ENCODE assay signal across 8 cellular contexts in genomic region chr4:56467284-56468096, GRCh38. TPM values are rescaled to one million over a fixed set of nuclear protein-coding genes. Genes with fewer than 3 reads are reported as not detected.
DNase-seq lines count a peak whose midpoint lies in the region; TF ChIP-seq lines count a peak whose summit lies in the region.

SRP72 (plus strand) TSS chr4:56467617; CDS start chr4:56467636, 19 bp downstream.

- H3K9me3 Mint-ChIP-seq in neural crest cell = no peaks in the 10 kb centered on the region

- no peaks in the 10 kb centered on the region for H3K27me3 Mint-ChIP-seq in neural crest cell (ENCODE audit: low read depth)

- peak within 1 kb of the TSS; percentile 96 to 97 for H3K9ac ChIP-seq in stomach smooth muscle (ENCODE audit: low read length in 2 of 2)

- peaks cover 10% of the 10 kb centered on the region for H3K36me3 Mint-ChIP-seq in neural crest cell (ENCODE audit: low read depth)

- H3K27me3 ChIP-seq in H7 (ENCODE audit: control insufficient read depth, insufficient read depth, low read length) = no peaks in the 10 kb centered on the region
- no peaks in the 10 kb centered on the region for H3K27me3 ChIP-seq in stomach smooth muscle (ENCODE audit: control insufficient read depth in 1 of 2, insufficient read depth in 2 of 2, low read length in 2 of 2)

- peak within 1 kb of the TSS; percentile 80 for H3K27ac ChIP-seq in stomach smooth muscle (ENCODE audit: low read length)

- H3K27ac Mint-ChIP-seq in neural crest cell (ENCODE audit: unreplicated experiment) = peak within 1 kb of the TSS; percentile 98

- H3K4me1 ChIP-seq in stomach smooth muscle (ENCODE audit: control insufficient read depth, insufficient read depth, low read length) = peaks cover 17% of the 10 kb centered on the region

- peak within 1 kb of the TSS; percentile 53 for H3K4me3 ChIP-seq in H7 (ENCODE audit: insufficient read depth, low read depth, low read length)
- peak within 1 kb of the TSS; percentile 94 for H3K4me3 ChIP-seq in fibroblast of villous mesenchyme (ENCODE audit: low read depth, low read length)
- peak within 1 kb of the TSS; percentile 98 to 100 for H3K4me3 ChIP-seq in stomach smooth muscle (ENCODE audit: low read length in 2 of 2)

- no peak for TF ChIP-seq CTCF in fibroblast of villous mesenchyme (IDR thresholded peaks at IDR 0.05; ENCODE audit: insufficient read depth, low read depth, low read length)
- TF ChIP-seq CTCF in neural crest cell (conservative IDR thresholded peaks at IDR 0.05) = no peak

- H3K9me3 ChIP-seq in stomach smooth muscle (ENCODE audit: control insufficient read depth in 2 of 2, low read length in 2 of 2) = no peaks in the 10 kb centered on the region

- H3K36me3 ChIP-seq in H7 (replicated peaks; ENCODE audit: control insufficient read depth, insufficient read depth, low read length) (peaks cover 2% of the 10 kb centered on the region; the same call in 1 of the 2 replicates), stomach smooth muscle (ENCODE audit: control insufficient read depth in 2 of 2, insufficient read depth in 2 of 2, low read length in 2 of 2) (peaks cover 12 to 16% of the 10 kb centered on the region in 2 donors)

- H3K4me3 Mint-ChIP-seq in neural crest cell = peak within 1 kb of the TSS; percentile 97

- peak; percentile 93 for DNase-seq in ELR (ENCODE audit: low read depth)
- peak; percentile 91 for DNase-seq in H7
- DNase-seq in M059J (ENCODE audit: low read depth) = peak; percentile 91
- DNase-seq in SIG-M5 (lab: John Stamatoyannopoulos, UW) = peak; percentile 42
- peak; percentile 88 for DNase-seq in activated gamma-delta T cell treated with Interleukin-2 at 50 U/mL for 16 hours
- peak; percentile 94 for DNase-seq in fibroblast of villous mesenchyme (ENCODE audit: low read depth)
- DNase-seq in neural crest cell (ENCODE audit: low read depth, low spot score) = peak; percentile 71

- peaks cover 54% of the 10 kb centered on the region for H3K4me1 Mint-ChIP-seq in neural crest cell

RNA-seq across cellular contexts. Expression of gene SRP72, which starts in this region (rescaled TPM):
- 56.8 and 84.6 TPM in 2 replicates for total RNA-seq in H7 (2014; rRNA removed; shearing (Covaris generic))
- 55.3 and 70.9 TPM in 2 replicates for total RNA-seq in M059J (2014; rRNA removed; shearing (Covaris generic))
- total RNA-seq in fibroblast of villous mesenchyme = 62.5 and 93.3 TPM in 2 replicates
- total RNA-seq in neural crest cell = 169 and 172 TPM in 2 replicates

Comparison
In these comparisons a context has a peak if more than half of its experiments do, and no peak if none do; other contexts are left out.
1. Peak in every context shown above with its lines: DNase-seq, H3K4me3 ChIP-seq and H3K27ac ChIP-seq.
2. DNase-seq: peak in every context shown above with its lines; median percentile 94 in fibroblast of villous mesenchyme; 93 in ELR; 91 in H7; 91 in M059J; 88 in activated gamma-delta T cell treated with Interleukin-2 at 50 U/mL for 16 hours; 71 in neural crest cell; 42 in SIG-M5.